18 cellular contexts compared by ENCODE assay signal in genomic region chr3:34183114-34183513, GRCh38.
"Had no signal": no experiment of that assay in that cellular context is flagged by ENCODE, and none has a peak within 500 bp of the region (broad histone marks: within the 10 kb centered on the region; RNA-seq: fewer than 3 reads in every experiment).

No MANE protein-coding gene starts in this region.

- H3K4me1 ChIP-seq: parathyroid adenoma, sigmoid colon, spleen, testis had no signal

- H3K9ac ChIP-seq: parathyroid adenoma had no signal

- H3K4me3 ChIP-seq: lung, sigmoid colon, spleen, testis had no signal

- H3K27me3 ChIP-seq: neutrophil, sigmoid colon, spleen, testis had no signal

- H3K79me2 ChIP-seq: parathyroid adenoma had no signal

- H3K27ac ChIP-seq: neutrophil, parathyroid adenoma, sigmoid colon, spleen, testis had no signal

- H3K9me3 ChIP-seq: neutrophil, sigmoid colon, spleen, testis had no signal

- H3K36me3 ChIP-seq: neutrophil, sigmoid colon, spleen had no signal

- H2AFZ ChIP-seq: parathyroid adenoma had no signal

- DNase-seq: activated CD4-positive, alpha-beta T cell treated with anti-CD3 and anti-CD28 coated beads, Interleukin-2, amount 10 ng/mL, durations not matched to agents 24 days and 14 days; activated CD4-positive, CD25-positive, alpha-beta regulatory T cell; activated CD8-positive, alpha-beta T cell treated with anti-CD3 and anti-CD28 coated beads for 36 hours; activated naive CD4-positive, alpha-beta T cell treated with Interleukin-2 at 50 U/mL for 16 hours; activated naive CD8-positive, alpha-beta T cell treated with anti-CD3 and anti-CD28 coated beads, Interleukin-2, amount 10 ng/mL, durations not matched to agents 7 days and 5 days; activated T-cell treated with anti-CD3 and anti-CD28 coated beads, Interleukin-2, amount 50 U/mL, for 24 hours; amygdala; endodermal cell; foreskin melanocyte; glutamatergic neuron; hypothalamus; sigmoid colon; spleen; stimulated activated CD4-positive, alpha-beta T cell treated with anti-CD3 and anti-CD28 coated beads, Interleukin-4, amount 100 ng/mL, for 4 hours; testis had no signal
